In the genomic region with DNA sequence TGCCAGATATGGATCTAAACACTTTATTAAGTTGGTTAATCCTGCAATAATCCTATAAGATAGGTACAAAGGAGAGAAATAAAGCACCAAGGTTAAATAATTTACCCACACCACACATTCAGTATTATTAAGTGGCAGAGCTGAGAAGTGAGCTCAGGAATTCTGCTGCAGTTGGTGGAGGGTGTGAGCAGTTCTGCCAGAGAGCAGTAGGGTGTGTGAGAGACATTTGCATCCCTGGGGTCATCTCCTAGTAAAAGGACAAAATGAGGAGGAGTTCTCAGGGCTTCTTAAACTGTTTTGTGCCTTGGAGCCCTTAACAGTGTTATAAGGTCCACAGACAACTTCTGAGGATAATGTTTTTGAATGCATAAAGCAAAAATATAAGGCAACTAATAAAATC, we compare ENCODE assay signal across 20 cellular contexts.
DNase-seq lines count a peak whose midpoint lies in the region; ATAC-seq and TF ChIP-seq lines count a peak whose summit lies in the region.
"Had no signal": no experiment of that assay in that cellular context is flagged by ENCODE, and none has a peak within 500 bp of the region (broad histone marks: within the 10 kb centered on the region; RNA-seq: fewer than 3 reads in every experiment).

No MANE protein-coding gene starts in this region.

- peaks cover 1% of the 10 kb centered on the region for H3K27me3 Mint-ChIP-seq in GM23338 (ENCODE audit: insufficient read depth, low read depth, poor library complexity)
- H3K27me3 Mint-ChIP-seq in WTC11 (ENCODE audit: low read depth) = no peaks in the 10 kb centered on the region
- no peaks in the 10 kb centered on the region for H3K27me3 Mint-ChIP-seq in activated CD8-positive, alpha-beta T cell treated with anti-CD3 and anti-CD28 coated beads, Interleukin-2, amount 10 ng/mL, durations not matched to agents 7 days and 5 days (ENCODE audit: low read depth)

- no peak overlapping the region for H3K4me2 ChIP-seq in GM23338
- H3K4me2 ChIP-seq: A549, KMS-11 had no signal

- H3K79me2 ChIP-seq in GM23338 (replicated peaks; ENCODE audit: insufficient read depth) = no peaks in the 10 kb centered on the region

- no peaks in the 10 kb centered on the region for H3K36me3 Mint-ChIP-seq in GM23338 (ENCODE audit: low read depth)
- no peaks in the 10 kb centered on the region for H3K36me3 Mint-ChIP-seq in WTC11
- no peaks in the 10 kb centered on the region for H3K36me3 Mint-ChIP-seq in activated CD8-positive, alpha-beta T cell treated with anti-CD3 and anti-CD28 coated beads, Interleukin-2, amount 10 ng/mL, durations not matched to agents 7 days and 5 days (ENCODE audit: low read depth)

- POLR2A ChIA-PET in WTC11 (lab: Charles Lee) = no interaction called here
- POLR2A ChIA-PET in activated CD8-positive, alpha-beta T cell treated with anti-CD3 and anti-CD28 coated beads, Interleukin-2, amount 10 ng/mL, durations not matched to agents 7 days and 5 days (lab: Charles Lee) = no interaction called here

- no peaks in the 10 kb centered on the region for H3K9me3 ChIP-seq in gastrocnemius medialis
- H3K9me3 ChIP-seq: A549, BE2C had no signal

- H3K4me1 ChIP-seq in GM23338 (ENCODE audit: insufficient read depth) = peaks cover 4% of the 10 kb centered on the region; the same call in 1 of the 2 replicates
- peaks cover 7 to 8% of the 10 kb centered on the region in 2 donors for H3K4me1 ChIP-seq in gastrocnemius medialis
- H3K4me1 ChIP-seq: A549, BE2C had no signal

- ATAC-seq in GM23338 = peak; percentile 85
- ATAC-seq in WTC11 = peak; percentile 95
- ATAC-seq in gastrocnemius medialis = peak; percentile 40 to 58
- ATAC-seq in GM21529 (IDR thresholded peaks at IDR 0.05; ENCODE audit: unreplicated experiment) = no peak
- ATAC-seq in activated CD8-positive, alpha-beta T cell treated with anti-CD3 and anti-CD28 coated beads, Interleukin-2, amount 10 ng/mL, durations not matched to agents 7 days and 5 days = no peak
- ATAC-seq in GM18502 (IDR thresholded peaks at IDR 0.05; ENCODE audit: poor library complexity, unreplicated experiment) = no peak
- ATAC-seq: A549, HCT116 had no signal

- 0 out of 2 replicates have a peak overlapping the region, but pooled peaks have one; percentile 3 for H2AFZ ChIP-seq in GM23338

- H3K27me3 ChIP-seq in GM23338 (ENCODE audit: insufficient read depth) = no peaks in the 10 kb centered on the region
- no peaks in the 10 kb centered on the region for H3K27me3 ChIP-seq in gastrocnemius medialis
- H3K27me3 ChIP-seq: BE2C had no signal

- H3K27ac Mint-ChIP-seq in GM23338 (0 out of 2 replicates have a peak overlapping the region, but pooled peaks have one; percentile 22), WTC11 (no peak overlapping the region)
- no peak overlapping the region for H3K27ac Mint-ChIP-seq in activated CD8-positive, alpha-beta T cell treated with anti-CD3 and anti-CD28 coated beads, Interleukin-2, amount 10 ng/mL, durations not matched to agents 7 days and 5 days

- peaks cover 14% of the 10 kb centered on the region; the same call in 2 of the 3 replicates for H3K4me1 Mint-ChIP-seq in GM23338
- H3K4me1 Mint-ChIP-seq in WTC11 = peaks cover 24% of the 10 kb centered on the region
- no peaks in the 10 kb centered on the region for H3K4me1 Mint-ChIP-seq in activated CD8-positive, alpha-beta T cell treated with anti-CD3 and anti-CD28 coated beads, Interleukin-2, amount 10 ng/mL, durations not matched to agents 7 days and 5 days (ENCODE audit: low read depth)

- CTCF ChIA-PET in WTC11 (lab: Charles Lee) = interaction anchor here (0.6 to 1.6 kb wide), 4 partner anchors 297 to 628 kb away, joined by 3 to 6 read pairs (median 4); no protein-coding TSS in a partner anchor
- CTCF ChIA-PET in activated CD8-positive, alpha-beta T cell treated with anti-CD3 and anti-CD28 coated beads, Interleukin-2, amount 10 ng/mL, durations not matched to agents 7 days and 5 days (lab: Charles Lee) = no interaction called here

- TF ChIP-seq POLR2A in gastrocnemius medialis (IDR thresholded peaks at IDR 0.05) = no peak

- in situ Hi-C loops in gastrocnemius medialis (cut with MboI; ENCODE audit: low sequenced_read_pairs in 4 of 4) = no loop called here

- H3K36me3 ChIP-seq in GM23338 (ENCODE audit: insufficient read depth) = no peaks in the 10 kb centered on the region
- no peaks in the 10 kb centered on the region for H3K36me3 ChIP-seq in gastrocnemius medialis
- H3K36me3 ChIP-seq: BE2C had no signal

- H3K4me3 Mint-ChIP-seq in GM23338 = no peak overlapping the region
- no peak overlapping the region for H3K4me3 Mint-ChIP-seq in WTC11
- H3K4me3 Mint-ChIP-seq in activated CD8-positive, alpha-beta T cell treated with anti-CD3 and anti-CD28 coated beads, Interleukin-2, amount 10 ng/mL, durations not matched to agents 7 days and 5 days = no peak overlapping the region

- DNase-seq in GM23338 (ENCODE audit: low spot score) (peak; percentile 24), WTC11 (ENCODE audit: low spot score) (peak; percentile 12), iPS-NIHi7 (ENCODE audit: extremely low spot score) (peak; percentile 44), gastrocnemius medialis (no peak)
- no peak for DNase-seq in activated CD8-positive, alpha-beta T cell treated with anti-CD3 and anti-CD28 coated beads, Interleukin-2, amount 10 ng/mL, durations not matched to agents 7 days and 5 days
- DNase-seq: BE2C, EL, IMR-90, NCI-H1092 treated with DMSO at 0.1 percent for 48 hours, NCI-H1436 treated with DMSO at 0.1 percent for 48 hours, NCI-H1930, NCI-H69, SHP77 treated with DMSO at 0.1 percent for 48 hours had no signal

- no peaks in the 10 kb centered on the region for H4K20me1 ChIP-seq in GM23338 (replicated peaks; ENCODE audit: insufficient read depth)

- no peak overlapping the region for H3K4me3 ChIP-seq in GM23338
- no peak overlapping the region for H3K4me3 ChIP-seq in gastrocnemius medialis
- H3K4me3 ChIP-seq: A549, SK-N-MC had no signal

- no peak overlapping the region for H3K27ac ChIP-seq in GM23338 (ENCODE audit: low read depth)
- H3K27ac ChIP-seq in gastrocnemius medialis = peak overlapping the region in 3 of 4 donors; percentile 24 to 62 (median 57)
- H3K27ac ChIP-seq: A549, KMS-11, RWPE1, SK-N-MC had no signal

- H3F3A ChIP-seq in GM23338 (replicated peaks; ENCODE audit: low read depth) = no peaks in the 10 kb centered on the region

- TF ChIP-seq CTCF in GM23338 (conservative IDR thresholded peaks at IDR 0.05; ENCODE audit: low read depth in 2 of 2) (peak; percentile 17 to 44; a peak in 2 of 4 replicates), WTC11 (IDR thresholded peaks at IDR 0.05) (no peak), gastrocnemius medialis (IDR thresholded peaks at IDR 0.05 in 4 of 5, conservative IDR thresholded peaks at IDR 0.05 in 1 of 5) (peak in 1 of 5 experiments; percentile 5)

- H3K9me2 ChIP-seq in GM23338 (ENCODE audit: insufficient read depth) = peaks cover 8% of the 10 kb centered on the region

- no peaks in the 10 kb centered on the region for H3K9me3 Mint-ChIP-seq in GM23338
- peaks cover 6% of the 10 kb centered on the region; the same call in 1 of the 2 replicates for H3K9me3 Mint-ChIP-seq in WTC11
- H3K9me3 Mint-ChIP-seq in activated CD8-positive, alpha-beta T cell treated with anti-CD3 and anti-CD28 coated beads, Interleukin-2, amount 10 ng/mL, durations not matched to agents 7 days and 5 days (ENCODE audit: insufficient read depth) = no peaks in the 10 kb centered on the region

- intact Hi-C loops in gastrocnemius medialis (cut with DNase I; ENCODE audit: low total_unique reads) = no loop called here

TF ChIP-seq in GM23338, 12 proteins besides CTCF, POLR2A, EP300 and RAD21 (continues in another document):
- TF ChIP-seq STAT1 (IDR thresholded peaks at IDR 0.05; ENCODE audit: unreplicated experiment) = no peak

TF ChIP-seq in WTC11, 78 proteins besides CTCF, POLR2A, EP300 and RAD21:
- TF ChIP-seq RELA (CRISPR knock-in tag; IDR thresholded peaks at IDR 0.05; ENCODE audit: borderline replicate concordance) (no peak), ZNF317 (CRISPR knock-in tag; IDR thresholded peaks at IDR 0.05; ENCODE audit: borderline replicate concordance, low read depth) (no peak)
- TF ChIP-seq, protein P1, sequence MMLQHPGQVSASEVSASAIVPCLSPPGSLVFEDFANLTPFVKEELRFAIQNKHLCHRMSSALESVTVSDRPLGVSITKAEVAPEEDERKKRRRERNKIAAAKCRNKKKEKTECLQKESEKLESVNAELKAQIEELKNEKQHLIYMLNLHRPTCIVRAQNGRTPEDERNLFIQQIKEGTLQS (CRISPR knock-in tag; conservative IDR thresholded peaks at IDR 0.05) = no peak

Comparison
In these comparisons a context has a peak if more than half of its experiments do, and no peak if none do; other contexts are left out.
1. ATAC-seq: peak in GM23338 (single experiment), WTC11 (single experiment) and gastrocnemius medialis (2 of 2); none in GM21529 (single experiment), activated CD8-positive, alpha-beta T cell treated with anti-CD3 and anti-CD28 coated beads, Interleukin-2, amount 10 ng/mL, durations not matched to agents 7 days and 5 days (single experiment) and GM18502 (single experiment).
2. DNase-seq: peak in GM23338 (single experiment), WTC11 (single experiment) and iPS-NIHi7 (single experiment); none in gastrocnemius medialis (0 of 2) and activated CD8-positive, alpha-beta T cell treated with anti-CD3 and anti-CD28 coated beads, Interleukin-2, amount 10 ng/mL, durations not matched to agents 7 days and 5 days (single experiment).